ENCODE assay signal across 8 cellular contexts in genomic region chr17:77957869-77958715, GRCh38. TPM values are rescaled to one million over a fixed set of nuclear protein-coding genes. Genes with fewer than 3 reads are reported as not detected.
DNase-seq lines count a peak whose midpoint lies in the region; ATAC-seq, FAIRE-seq and TF ChIP-seq lines count a peak whose summit lies in the region.

Gene TNRC6C, plus strand, starts transcription at chr17:77958703. Its CDS starts 45,504 bp downstream, at chr17:78004207.

- H3K36me3 ChIP-seq in prostate gland = no peaks in the 10 kb centered on the region

- H3K4me1 ChIP-seq in prostate gland (replicated peaks) = no peaks in the 10 kb centered on the region

- peak; percentile 98 for TF ChIP-seq POLR2A in GM12892 (IDR thresholded peaks at IDR 0.05; ENCODE audit: low read depth, low read length)
- peak; percentile 100 for TF ChIP-seq POLR2A in prostate gland (IDR thresholded peaks at IDR 0.05)

- peak within 1 kb of the TSS; percentile 94 for H3K27ac ChIP-seq in angular gyrus (ENCODE audit: low read depth, low read length)
- peak within 1 kb of the TSS; percentile 73 to 76 for H3K27ac ChIP-seq in prostate gland

- peak; percentile 14 for FAIRE-seq in GM12892 (lab: Jason Lieb, UNC)

- H3K9me3 ChIP-seq in prostate gland = no peaks in the 10 kb centered on the region

- under 1% methylated on average over 85 of the region's 104 CpGs for WGBS in prostate gland

- DNase-seq in GM12892 (ENCODE audit: insufficient read length) (peak; percentile 79), NCI-H1694 treated with DMSO at 0.1 percent for 48 hours (lab: John Stamatoyannopoulos, UW) (peak; percentile 98), left ventricle myocardium superior (peak; percentile 100), prostate gland (ENCODE audit: low spot score) (peak; percentile 100), ureter (ENCODE audit: low spot score) (peak; percentile 100)

- no peaks in the 10 kb centered on the region for H3K27me3 ChIP-seq in prostate gland (replicated peaks; ENCODE audit: insufficient read depth)

- intact Hi-C loops in T-helper 2 cell treated with Interferon-gamma antibody and Interleukin-4, amounts not matched to agents 100 ng/mL and 5 ng/mL, for 36 hours (cut with micrococcal nuclease) = loop anchor here (1.0 to 5.0 kb wide), 4 partner anchors 77 to 292 kb away; partner anchors contain the start of gene TMC8
- intact Hi-C loops in left ventricle myocardium superior (cut with micrococcal nuclease) = no loop called here
- intact Hi-C loops in prostate gland (cut with DNase I) = no loop called here

- H3K4me3 ChIP-seq in prostate gland = peak within 1 kb of the TSS; percentile 63 to 85

- peak; percentile 90 for ATAC-seq in HG02870 (IDR thresholded peaks at IDR 0.05; ENCODE audit: unreplicated experiment)
- peak; percentile 97 for ATAC-seq in left ventricle myocardium superior

- peak; percentile 13 to 54 (median 24) for TF ChIP-seq CTCF in prostate gland (IDR thresholded peaks at IDR 0.05)

RNA-seq across cellular contexts. Expression of gene TNRC6C, which starts in this region (rescaled TPM):
- 1.4 TPM for polyA plus RNA-seq in GM12892 (2012; ENCODE audit: missing spikeins)
- total RNA-seq in T-helper 2 cell treated with Interferon-gamma antibody and Interleukin-4, amounts not matched to agents 100 ng/mL and 5 ng/mL, for 36 hours = 30.9 and 38.8 TPM in 2 replicates
- 21.2 TPM for total RNA-seq in left ventricle myocardium superior
- 10 to 100 TPM; 15.5 to 29.7 TPM for total RNA-seq in prostate gland
- total RNA-seq in ureter = 36.7 TPM

Comparison
In these comparisons a context has a peak if more than half of its experiments do, and no peak if none do; other contexts are left out.
1. Peak in every context shown above with its lines: DNase-seq, ATAC-seq, H3K4me3 ChIP-seq and H3K27ac ChIP-seq.